18 cellular contexts compared by ENCODE assay signal in genomic region chr15:65812467-65812866, GRCh38.
"Had no signal": no experiment of that assay in that cellular context is flagged by ENCODE, and none has a peak within 500 bp of the region (broad histone marks: within the 10 kb centered on the region; RNA-seq: fewer than 3 reads in every experiment).

No MANE protein-coding gene starts in this region.

- DNase-seq: activated CD4-positive, alpha-beta T cell treated with anti-CD3 and anti-CD28 coated beads for 36 hours; activated CD4-positive, alpha-beta T cell treated with anti-CD3 and anti-CD28 coated beads, Interleukin-2, amount 50 U/mL, for 48 hours; activated gamma-delta T cell; activated naive CD8-positive, alpha-beta T cell treated with anti-CD3 and anti-CD28 coated beads, Interleukin-2, amount 10 ng/mL, durations not matched to agents 7 days and 5 days; caudate nucleus; kidney; midbrain; ovary; psoas muscle; right cardiac atrium; SHP77 treated with DMSO at 0.1 percent for 48 hours; stimulated activated CD4-positive, alpha-beta T cell treated with anti-CD3 and anti-CD28 coated beads, Interleukin-15, amount 100 ng/mL, for 24 hours; stimulated activated CD4-positive, alpha-beta T cell treated with anti-CD3 and anti-CD28 coated beads, Interleukin-2, amount 100 ng/mL, for 48 hours; testis had no signal

- H3K4me3 ChIP-seq: ovary, psoas muscle, skin epidermis, testis had no signal

- H3K27me3 ChIP-seq: ovary, testis had no signal

- H3K27me3 Mint-ChIP-seq: activated CD4-positive, alpha-beta T cell treated with anti-CD3 and anti-CD28 coated beads for 36 hours; activated naive CD8-positive, alpha-beta T cell treated with anti-CD3 and anti-CD28 coated beads, Interleukin-2, amount 10 ng/mL, durations not matched to agents 7 days and 5 days; brain; type B pancreatic cell had no signal

- H3K36me3 Mint-ChIP-seq: type B pancreatic cell had no signal

- H3K4me1 Mint-ChIP-seq: brain had no signal

- H3K9me3 Mint-ChIP-seq: type B pancreatic cell had no signal

- ATAC-seq: activated CD4-positive, alpha-beta T cell treated with anti-CD3 and anti-CD28 coated beads for 36 hours; left lobe of liver; psoas muscle; right cardiac atrium had no signal

- H3K27ac ChIP-seq: ovary, psoas muscle, skin epidermis, testis had no signal

- H3K4me3 Mint-ChIP-seq: activated CD4-positive, alpha-beta T cell treated with anti-CD3 and anti-CD28 coated beads for 36 hours; activated naive CD8-positive, alpha-beta T cell treated with anti-CD3 and anti-CD28 coated beads, Interleukin-2, amount 10 ng/mL, durations not matched to agents 7 days and 5 days; brain; type B pancreatic cell had no signal

- H3K9me3 ChIP-seq: ovary, psoas muscle, testis had no signal

- H3K36me3 ChIP-seq: ovary had no signal

- H3K27ac Mint-ChIP-seq: activated CD4-positive, alpha-beta T cell treated with anti-CD3 and anti-CD28 coated beads for 36 hours; activated naive CD8-positive, alpha-beta T cell treated with anti-CD3 and anti-CD28 coated beads, Interleukin-2, amount 10 ng/mL, durations not matched to agents 7 days and 5 days; type B pancreatic cell had no signal

- H3K4me1 ChIP-seq: psoas muscle, testis had no signal
